ENCODE assay signal across 2 cellular contexts in the genomic region with DNA sequence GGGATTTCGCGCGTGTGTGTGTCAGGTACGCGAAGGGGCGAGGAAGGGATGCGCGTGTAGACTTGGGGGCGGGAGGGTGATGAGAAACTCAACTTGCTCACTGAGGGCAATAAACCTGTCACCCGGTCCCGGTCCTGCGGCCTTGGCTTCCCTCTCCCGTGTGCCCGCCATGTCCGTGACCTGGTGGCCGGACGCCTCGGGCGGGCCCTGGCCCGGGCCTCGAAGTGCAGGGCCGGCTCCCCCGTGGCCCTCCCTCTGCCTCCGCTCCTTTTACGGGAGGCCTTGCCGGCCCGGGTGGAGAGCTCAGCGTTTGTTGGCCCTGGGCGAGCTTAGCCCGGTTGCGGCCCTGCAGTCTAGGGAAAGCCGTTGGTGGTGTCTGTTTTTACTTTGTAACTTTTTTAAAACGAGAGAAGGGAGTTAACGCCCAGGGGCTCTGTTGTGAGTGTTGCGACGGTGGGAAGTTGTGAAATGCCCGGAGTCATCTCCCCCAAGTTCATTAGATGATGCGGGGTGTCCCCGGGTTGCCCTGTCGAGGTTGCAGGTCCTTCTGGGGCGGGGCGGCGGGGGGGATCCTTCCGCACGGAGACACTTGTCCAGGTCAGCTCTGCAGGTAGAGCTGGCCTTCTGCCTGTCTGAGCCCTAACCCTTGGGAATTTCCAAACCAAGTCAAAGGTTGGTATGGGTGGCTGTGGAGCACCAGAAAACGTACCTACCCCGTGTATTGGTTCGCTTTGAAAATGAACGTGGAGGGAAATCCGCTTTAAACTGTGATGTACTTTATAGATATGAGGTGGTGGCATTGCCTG.
A peak's percentile ranks its signal among the peaks of the same experiment; 100 is the strongest.
TF ChIP-seq lines count a peak whose summit lies in the region.

No MANE protein-coding gene starts in this region.

TF ChIP-seq in HEK293, 187 proteins besides CTCF, POLR2A, EP300 and RAD21 (continued from another document and continues in another):
- TF ChIP-seq, protein P1, sequence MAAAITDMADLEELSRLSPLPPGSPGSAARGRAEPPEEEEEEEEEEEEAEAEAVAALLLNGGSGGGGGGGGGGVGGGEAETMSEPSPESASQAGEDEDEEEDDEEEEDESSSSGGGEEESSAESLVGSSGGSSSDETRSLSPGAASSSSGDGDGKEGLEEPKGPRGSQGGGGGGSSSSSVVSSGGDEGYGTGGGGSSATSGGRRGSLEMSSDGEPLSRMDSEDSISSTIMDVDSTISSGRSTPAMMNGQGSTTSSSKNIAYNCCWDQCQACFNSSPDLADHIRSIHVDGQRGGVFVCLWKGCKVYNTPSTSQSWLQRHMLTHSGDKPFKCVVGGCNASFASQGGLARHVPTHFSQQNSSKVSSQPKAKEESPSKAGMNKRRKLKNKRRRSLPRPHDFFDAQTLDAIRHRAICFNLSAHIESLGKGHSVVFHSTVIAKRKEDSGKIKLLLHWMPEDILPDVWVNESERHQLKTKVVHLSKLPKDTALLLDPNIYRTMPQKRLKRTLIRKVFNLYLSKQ (tag by site-specific recombination; IDR thresholded peaks at IDR 0.05; ENCODE audit: borderline replicate concordance): no peak
- TF ChIP-seq ZBTB20 (tag by site-specific recombination; IDR thresholded peaks at IDR 0.05) (peak; percentile 80), ZNF157 (tag by site-specific recombination; IDR thresholded peaks at IDR 0.05) (no peak), ZNF184 (tag by site-specific recombination; IDR thresholded peaks at IDR 0.05) (no peak), ZNF791 (tag by site-specific recombination; IDR thresholded peaks at IDR 0.05) (no peak), YY2 (tag by site-specific recombination; IDR thresholded peaks at IDR 0.05) (0 out of 2 replicates have a peak, but pooled peaks have one; percentile 57)
- TF ChIP-seq, protein P2, sequence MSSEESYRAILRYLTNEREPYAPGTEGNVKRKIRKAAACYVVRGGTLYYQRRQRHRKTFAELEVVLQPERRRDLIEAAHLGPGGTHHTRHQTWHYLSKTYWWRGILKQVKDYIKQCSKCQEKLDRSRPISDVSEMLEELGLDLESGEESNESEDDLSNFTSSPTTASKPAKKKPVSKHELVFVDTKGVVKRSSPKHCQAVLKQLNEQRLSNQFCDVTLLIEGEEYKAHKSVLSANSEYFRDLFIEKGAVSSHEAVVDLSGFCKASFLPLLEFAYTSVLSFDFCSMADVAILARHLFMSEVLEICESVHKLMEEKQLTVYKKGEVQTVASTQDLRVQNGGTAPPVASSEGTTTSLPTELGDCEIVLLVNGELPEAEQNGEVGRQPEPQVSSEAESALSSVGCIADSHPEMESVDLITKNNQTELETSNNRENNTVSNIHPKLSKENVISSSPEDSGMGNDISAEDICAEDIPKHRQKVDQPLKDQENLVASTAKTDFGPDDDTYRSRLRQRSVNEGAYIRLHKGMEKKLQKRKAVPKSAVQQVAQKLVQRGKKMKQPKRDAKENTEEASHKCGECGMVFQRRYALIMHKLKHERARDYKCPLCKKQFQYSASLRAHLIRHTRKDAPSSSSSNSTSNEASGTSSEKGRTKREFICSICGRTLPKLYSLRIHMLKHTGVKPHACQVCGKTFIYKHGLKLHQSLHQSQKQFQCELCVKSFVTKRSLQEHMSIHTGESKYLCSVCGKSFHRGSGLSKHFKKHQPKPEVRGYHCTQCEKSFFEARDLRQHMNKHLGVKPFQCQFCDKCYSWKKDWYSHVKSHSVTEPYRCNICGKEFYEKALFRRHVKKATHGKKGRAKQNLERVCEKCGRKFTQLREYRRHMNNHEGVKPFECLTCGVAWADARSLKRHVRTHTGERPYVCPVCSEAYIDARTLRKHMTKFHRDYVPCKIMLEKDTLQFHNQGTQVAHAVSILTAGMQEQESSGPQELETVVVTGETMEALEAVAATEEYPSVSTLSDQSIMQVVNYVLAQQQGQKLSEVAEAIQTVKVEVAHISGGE (tag by site-specific recombination; conservative IDR thresholded peaks at IDR 0.05; ENCODE audit: low read depth): peak; percentile 18; the same call in 1 of the 2 replicates
- TF ChIP-seq, protein P3, sequence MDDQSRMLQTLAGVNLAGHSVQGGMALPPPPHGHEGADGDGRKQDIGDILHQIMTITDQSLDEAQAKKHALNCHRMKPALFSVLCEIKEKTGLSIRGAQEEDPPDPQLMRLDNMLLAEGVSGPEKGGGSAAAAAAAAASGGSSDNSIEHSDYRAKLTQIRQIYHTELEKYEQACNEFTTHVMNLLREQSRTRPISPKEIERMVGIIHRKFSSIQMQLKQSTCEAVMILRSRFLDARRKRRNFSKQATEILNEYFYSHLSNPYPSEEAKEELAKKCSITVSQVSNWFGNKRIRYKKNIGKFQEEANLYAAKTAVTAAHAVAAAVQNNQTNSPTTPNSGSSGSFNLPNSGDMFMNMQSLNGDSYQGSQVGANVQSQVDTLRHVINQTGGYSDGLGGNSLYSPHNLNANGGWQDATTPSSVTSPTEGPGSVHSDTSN (CRISPR knock-in tag; IDR thresholded peaks at IDR 0.05): 0 out of 2 replicates have a peak, but pooled peaks have one; percentile 19
- TF ChIP-seq, protein P4, sequence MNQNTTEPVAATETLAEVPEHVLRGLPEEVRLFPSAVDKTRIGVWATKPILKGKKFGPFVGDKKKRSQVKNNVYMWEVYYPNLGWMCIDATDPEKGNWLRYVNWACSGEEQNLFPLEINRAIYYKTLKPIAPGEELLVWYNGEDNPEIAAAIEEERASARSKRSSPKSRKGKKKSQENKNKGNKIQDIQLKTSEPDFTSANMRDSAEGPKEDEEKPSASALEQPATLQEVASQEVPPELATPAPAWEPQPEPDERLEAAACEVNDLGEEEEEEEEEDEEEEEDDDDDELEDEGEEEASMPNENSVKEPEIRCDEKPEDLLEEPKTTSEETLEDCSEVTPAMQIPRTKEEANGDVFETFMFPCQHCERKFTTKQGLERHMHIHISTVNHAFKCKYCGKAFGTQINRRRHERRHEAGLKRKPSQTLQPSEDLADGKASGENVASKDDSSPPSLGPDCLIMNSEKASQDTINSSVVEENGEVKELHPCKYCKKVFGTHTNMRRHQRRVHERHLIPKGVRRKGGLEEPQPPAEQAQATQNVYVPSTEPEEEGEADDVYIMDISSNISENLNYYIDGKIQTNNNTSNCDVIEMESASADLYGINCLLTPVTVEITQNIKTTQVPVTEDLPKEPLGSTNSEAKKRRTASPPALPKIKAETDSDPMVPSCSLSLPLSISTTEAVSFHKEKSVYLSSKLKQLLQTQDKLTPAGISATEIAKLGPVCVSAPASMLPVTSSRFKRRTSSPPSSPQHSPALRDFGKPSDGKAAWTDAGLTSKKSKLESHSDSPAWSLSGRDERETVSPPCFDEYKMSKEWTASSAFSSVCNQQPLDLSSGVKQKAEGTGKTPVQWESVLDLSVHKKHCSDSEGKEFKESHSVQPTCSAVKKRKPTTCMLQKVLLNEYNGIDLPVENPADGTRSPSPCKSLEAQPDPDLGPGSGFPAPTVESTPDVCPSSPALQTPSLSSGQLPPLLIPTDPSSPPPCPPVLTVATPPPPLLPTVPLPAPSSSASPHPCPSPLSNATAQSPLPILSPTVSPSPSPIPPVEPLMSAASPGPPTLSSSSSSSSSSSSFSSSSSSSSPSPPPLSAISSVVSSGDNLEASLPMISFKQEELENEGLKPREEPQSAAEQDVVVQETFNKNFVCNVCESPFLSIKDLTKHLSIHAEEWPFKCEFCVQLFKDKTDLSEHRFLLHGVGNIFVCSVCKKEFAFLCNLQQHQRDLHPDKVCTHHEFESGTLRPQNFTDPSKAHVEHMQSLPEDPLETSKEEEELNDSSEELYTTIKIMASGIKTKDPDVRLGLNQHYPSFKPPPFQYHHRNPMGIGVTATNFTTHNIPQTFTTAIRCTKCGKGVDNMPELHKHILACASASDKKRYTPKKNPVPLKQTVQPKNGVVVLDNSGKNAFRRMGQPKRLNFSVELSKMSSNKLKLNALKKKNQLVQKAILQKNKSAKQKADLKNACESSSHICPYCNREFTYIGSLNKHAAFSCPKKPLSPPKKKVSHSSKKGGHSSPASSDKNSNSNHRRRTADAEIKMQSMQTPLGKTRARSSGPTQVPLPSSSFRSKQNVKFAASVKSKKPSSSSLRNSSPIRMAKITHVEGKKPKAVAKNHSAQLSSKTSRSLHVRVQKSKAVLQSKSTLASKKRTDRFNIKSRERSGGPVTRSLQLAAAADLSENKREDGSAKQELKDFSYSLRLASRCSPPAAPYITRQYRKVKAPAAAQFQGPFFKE (tag by site-specific recombination; IDR thresholded peaks at IDR 0.05; ENCODE audit: borderline replicate concordance): peak; percentile 86; the same call in 1 of the 2 replicates

TF ChIP-seq in H1, 55 proteins besides CTCF, POLR2A, EP300 and RAD21 (continued from another document):
- TF ChIP-seq HDAC2 (IDR thresholded peaks at IDR 0.05; ENCODE audit: borderline replicate concordance in 1 of 2, low read depth in 2 of 2, low read length in 2 of 2) (0 out of 4 replicates have a peak, but pooled peaks of 1 of the 2 experiments have one; percentile 51), SIX5 (IDR thresholded peaks at IDR 0.05; ENCODE audit: low read depth, low read length) (no peak), FOSL1 (IDR thresholded peaks at IDR 0.05; ENCODE audit: insufficient read depth, low read depth, low read length) (no peak), RBBP5 (IDR thresholded peaks at IDR 0.05; ENCODE audit: borderline replicate concordance, low read depth, low read length) (0 out of 2 replicates have a peak, but pooled peaks have one; percentile 2), CBX8 (IDR thresholded peaks at IDR 0.05; ENCODE audit: borderline replicate concordance, low read depth, low read length) (no peak)
TF ChIP-seq in H1: peak in this region for 7.
